ENCODE assay signal across 8 cellular contexts in the genomic region with DNA sequence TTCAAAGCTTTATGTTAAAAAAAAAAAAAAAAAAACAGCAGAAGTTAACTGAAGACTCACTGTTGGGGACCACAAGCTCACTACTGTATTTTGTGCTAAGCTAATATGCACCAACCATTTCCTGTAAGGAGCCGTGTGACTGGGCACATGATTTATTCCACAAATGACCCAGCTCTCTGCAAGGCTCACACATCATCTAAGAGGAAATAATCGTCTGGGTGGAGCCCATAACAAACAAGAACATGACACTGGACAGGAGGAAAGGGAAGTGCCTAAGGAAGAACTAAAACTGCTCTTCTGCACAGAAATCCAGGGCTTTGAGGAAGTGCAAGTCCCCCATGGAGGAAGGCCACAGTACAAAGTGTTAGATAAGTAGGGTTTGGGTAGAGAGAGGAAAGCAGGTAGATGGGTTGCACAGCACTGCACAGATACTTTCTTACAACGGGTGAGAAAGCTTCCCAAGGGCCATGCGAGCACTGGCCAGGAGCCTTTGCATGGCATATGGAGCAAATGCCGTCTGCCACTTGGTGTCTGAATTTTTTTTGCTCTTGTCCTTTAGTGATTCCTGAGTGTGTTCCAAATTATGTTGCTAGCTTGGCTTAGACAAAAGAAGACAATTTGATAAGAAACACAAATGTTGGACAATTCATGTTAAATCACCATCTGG.
DNase-seq lines count a peak whose midpoint lies in the region; ATAC-seq and TF ChIP-seq lines count a peak whose summit lies in the region.

No MANE protein-coding gene starts in this region.

- DNase-seq in EH (ENCODE audit: low read depth) (peak; percentile 78), LoVo (ENCODE audit: low spot score) (peak; percentile 37), foreskin melanocyte (peak; percentile 100), putamen (ENCODE audit: low spot score) (peak; percentile 85), 8988T (no peak), NCI-H2107 (lab: John Stamatoyannopoulos, UW) (no peak)

- H3K27ac ChIP-seq in VCaP: 0 out of 2 replicates have a peak overlapping the region, but pooled peaks have one; percentile 8

- TF ChIP-seq CTCF in VCaP (conservative IDR thresholded peaks at IDR 0.05): no peak

- ATAC-seq in GM21526 (IDR thresholded peaks at IDR 0.05; ENCODE audit: low FRiP score, unreplicated experiment): peak; percentile 47

Comparison
In these comparisons a context has a peak if more than half of its experiments do, and no peak if none do; other contexts are left out.
1. DNase-seq: peak in EH (single experiment), LoVo (single experiment), foreskin melanocyte (single experiment) and putamen (single experiment); none in 8988T (single experiment) and NCI-H2107 (single experiment).